18 cellular contexts compared by ENCODE assay signal in genomic region chr1:209168204-209168603, GRCh38.
DNase-seq lines count a peak whose midpoint lies in the region; ATAC-seq, FAIRE-seq and TF ChIP-seq lines count a peak whose summit lies in the region.
"Had no signal": no experiment of that assay in that cellular context is flagged by ENCODE, and none has a peak within 500 bp of the region (broad histone marks: within the 10 kb centered on the region; RNA-seq: fewer than 3 reads in every experiment).

No MANE protein-coding gene starts in this region.

- H3K27me3 ChIP-seq in liver (ENCODE audit: control insufficient read depth in 4 of 4, insufficient read depth in 4 of 4, low read length in 3 of 4): no peaks in the 10 kb centered on the region
- H3K27me3 ChIP-seq in HepG2 (ENCODE audit: control insufficient read depth in 1 of 2, insufficient read depth in 2 of 2, low read length in 2 of 2): no peaks in the 10 kb centered on the region
- no peaks in the 10 kb centered on the region for H3K27me3 ChIP-seq in ascending aorta
- H3K27me3 ChIP-seq: colonic mucosa, uterus had no signal

- H3K9ac ChIP-seq in liver (ENCODE audit: low read depth in 1 of 2, low read length in 2 of 2) (no peak overlapping the region), HepG2 (ENCODE audit: insufficient read depth, low read depth, low read length) (no peak overlapping the region)

- in situ Hi-C loops in HepG2 (cut with HindIII; ENCODE audit: extremely low pct_ligation_motif_present, low pct_unique_long_range_greater_than_20kb): no loop called here

- no peak for TF ChIP-seq RAD21 in liver (IDR thresholded peaks at IDR 0.05)
- no peak for TF ChIP-seq RAD21 in HepG2 (CRISPR knock-in tag; IDR thresholded peaks at IDR 0.05)

- no peak for FAIRE-seq in HepG2 (lab: Jason Lieb, UNC)
- FAIRE-seq: A549 had no signal

- no peak for ATAC-seq in HepG2
- no peak for ATAC-seq in T-helper 17 cell
- no peak for ATAC-seq in HG03342 (IDR thresholded peaks at IDR 0.05; ENCODE audit: unreplicated experiment)
- ATAC-seq in HG03460 (IDR thresholded peaks at IDR 0.05; ENCODE audit: unreplicated experiment): no peak
- no peak for ATAC-seq in HG02870 (IDR thresholded peaks at IDR 0.05; ENCODE audit: unreplicated experiment)
- ATAC-seq: A549 had no signal

- intact Hi-C loops in HepG2 (cut with micrococcal nuclease; ENCODE audit: unreplicated experiment): no loop called here
- intact Hi-C loops in ascending aorta (cut with DNase I): no loop called here

- no peak for TF ChIP-seq EP300 in HepG2 (IDR thresholded peaks at IDR 0.05; ENCODE audit: low read depth in 2 of 2, low read length in 2 of 2)
- no peak for TF ChIP-seq EP300 in HepG2 (CRISPR knock-in tag; IDR thresholded peaks at IDR 0.05; ENCODE audit: borderline replicate concordance)

- BruUV-seq in HepG2 (replicated peaks; lab: Mats Ljungman, UMichigan): no TSS peak

- H3K27ac ChIP-seq in liver (ENCODE audit: low read depth in 1 of 2, low read length in 2 of 2): no peak overlapping the region
- H3K27ac ChIP-seq in HepG2 (ENCODE audit: extremely low read length, insufficient read depth, low read length): no peak overlapping the region
- peak overlapping the region; percentile 49 to 56 for H3K27ac ChIP-seq in ascending aorta
- H3K27ac ChIP-seq: A549, colonic mucosa, HL-60, uterus had no signal

- POLR2A ChIA-PET in HepG2 (lab: Yijun Ruan, JAX): no interaction called here

- no peak overlapping the region for H3K4me2 ChIP-seq in HepG2 (ENCODE audit: low read depth, low read length)
- H3K4me2 ChIP-seq: A549 had no signal

- H3K9me3 ChIP-seq in liver (ENCODE audit: control insufficient read depth in 4 of 4, low read length in 3 of 4) (no peaks in the 10 kb centered on the region), HepG2 (ENCODE audit: low read length) (peaks cover 78% of the 10 kb centered on the region), ascending aorta (no peaks in the 10 kb centered on the region), T-helper 17 cell (ENCODE audit: control insufficient read depth, low read length, poor library complexity, severe bottlenecking) (no peaks in the 10 kb centered on the region)
- H3K9me3 ChIP-seq: A549, Caco-2, colonic mucosa, uterus had no signal

- no peak overlapping the region for H3K27ac Mint-ChIP-seq in T-helper 17 cell

- CTCF ChIA-PET in HepG2 (lab: Yijun Ruan, JAX; ENCODE audit: low intra/inter-chr PET ratio, low total read pairs): no interaction called here

- H3K36me3 Mint-ChIP-seq in T-helper 17 cell (ENCODE audit: low read depth): no peaks in the 10 kb centered on the region

- TF ChIP-seq CTCF in liver (IDR thresholded peaks at IDR 0.05; ENCODE audit: low read depth, low read length, missing input control) (no peak), HepG2 (CRISPR knock-in tag; IDR thresholded peaks at IDR 0.05) (no peak), ascending aorta (IDR thresholded peaks at IDR 0.05) (no peak), foreskin fibroblast (IDR thresholded peaks at IDR 0.05; ENCODE audit: low read depth, low read length) (no peak)

- no peak overlapping the region for H3K4me3 Mint-ChIP-seq in T-helper 17 cell

- no peak overlapping the region for H3K4me3 ChIP-seq in liver (ENCODE audit: low read depth in 1 of 3, low read length in 3 of 3)
- H3K4me3 ChIP-seq in HepG2 (replicated peaks in 1 of 3; ENCODE audit: insufficient read depth in 1 of 3, low read depth in 2 of 3, low read length in 3 of 3): no peak overlapping the region
- no peak overlapping the region for H3K4me3 ChIP-seq in ascending aorta
- H3K4me3 ChIP-seq in foreskin fibroblast (ENCODE audit: low read depth in 1 of 2, low read length in 2 of 2): no peak overlapping the region
- H3K4me3 ChIP-seq: A549, colonic mucosa, uterus had no signal

- no peaks in the 10 kb centered on the region for H4K20me1 ChIP-seq in HepG2 (ENCODE audit: insufficient read depth, low read length)

- no peak for TF ChIP-seq POLR2A in HepG2 (IDR thresholded peaks at IDR 0.05; ENCODE audit: insufficient read depth in 1 of 2, low read depth in 2 of 2, low read length in 2 of 2)

- H2AFZ ChIP-seq in HepG2 (ENCODE audit: low read length): no peak overlapping the region

- H3K4me1 ChIP-seq in liver (ENCODE audit: control insufficient read depth in 4 of 4, insufficient read depth in 4 of 4, low read length in 3 of 4): no peaks in the 10 kb centered on the region
- H3K4me1 ChIP-seq in HepG2 (ENCODE audit: insufficient read depth, low read length): no peaks in the 10 kb centered on the region
- peaks cover 0 to under 1% of the 10 kb centered on the region in 2 donors for H3K4me1 ChIP-seq in ascending aorta
- H3K4me1 ChIP-seq: A549, Caco-2, colonic mucosa, uterus had no signal

- peaks cover 6% of the 10 kb centered on the region for H3K27me3 Mint-ChIP-seq in T-helper 17 cell

- H3K79me2 ChIP-seq in HepG2 (ENCODE audit: insufficient read depth, low read length): no peaks in the 10 kb centered on the region

- H3K4me1 Mint-ChIP-seq in T-helper 17 cell: no peaks in the 10 kb centered on the region

- H3K36me3 ChIP-seq in liver (ENCODE audit: control insufficient read depth in 4 of 4, insufficient read depth in 3 of 4, low read depth in 1 of 4, low read length in 3 of 4): no peaks in the 10 kb centered on the region
- no peaks in the 10 kb centered on the region for H3K36me3 ChIP-seq in HepG2 (replicated peaks in 1 of 2; ENCODE audit: control insufficient read depth in 1 of 2, insufficient read depth in 2 of 2, low read length in 2 of 2)
- H3K36me3 ChIP-seq in ascending aorta: no peaks in the 10 kb centered on the region
- H3K36me3 ChIP-seq: colonic mucosa, uterus had no signal

- no peak for DNase-seq in HepG2 (ENCODE audit: low spot score)
- no peak for DNase-seq in ascending aorta (ENCODE audit: low spot score in 2 of 2)
- DNase-seq in foreskin fibroblast: peak; percentile 10 to 54
- no peak for DNase-seq in T-helper 17 cell
- DNase-seq: activated CD4-positive, alpha-beta T cell treated with anti-CD3 and anti-CD28 coated beads for 48 hours; activated T-cell treated with anti-CD3 and anti-CD28 coated beads, Interleukin-2, amount 50 U/mL, for 48 hours; Caco-2; colonic mucosa; NCI-H1694; stimulated activated naive CD4-positive, alpha-beta T cell treated with Interleukin-2 at 50 U/mL for 16 hours; T-helper 9 cell; uterus had no signal

TF ChIP-seq in liver, 16 proteins besides CTCF, POLR2A, EP300 and RAD21 (continues in another document):
- no peak for TF ChIP-seq ZBTB33 (IDR thresholded peaks at IDR 0.05)

TF ChIP-seq in HepG2, 621 proteins besides CTCF, POLR2A, EP300 and RAD21:
- TF ChIP-seq ZNF747 (CRISPR knock-in tag; IDR thresholded peaks at IDR 0.05; ENCODE audit: borderline replicate concordance): no peak
- TF ChIP-seq BRD4 (CRISPR knock-in tag; IDR thresholded peaks at IDR 0.05): no peak
- no peak for TF ChIP-seq HBP1 (CRISPR knock-in tag; IDR thresholded peaks at IDR 0.05; ENCODE audit: low read depth)
- no peak for TF ChIP-seq TSC22D2 (CRISPR knock-in tag; IDR thresholded peaks at IDR 0.05; ENCODE audit: borderline replicate concordance)
- TF ChIP-seq ZUFSP (CRISPR knock-in tag; IDR thresholded peaks at IDR 0.05; ENCODE audit: borderline replicate concordance): no peak
- TF ChIP-seq POLR2G (IDR thresholded peaks at IDR 0.05; ENCODE audit: low read depth, low read length): no peak
- TF ChIP-seq NFE2L1 (CRISPR knock-in tag; IDR thresholded peaks at IDR 0.05; ENCODE audit: borderline replicate concordance): no peak

Comparison
In these comparisons a context has a peak if more than half of its experiments do, and no peak if none do; other contexts are left out.
1. H3K27ac ChIP-seq: peak in ascending aorta (2 of 2); none in liver (0 of 2) and HepG2 (single experiment).
2. DNase-seq: peak in foreskin fibroblast (2 of 2); none in HepG2 (single experiment), ascending aorta (0 of 2) and T-helper 17 cell (0 of 3).